Comparison of ENCODE assay signal across 30 cellular contexts in the genomic region with DNA sequence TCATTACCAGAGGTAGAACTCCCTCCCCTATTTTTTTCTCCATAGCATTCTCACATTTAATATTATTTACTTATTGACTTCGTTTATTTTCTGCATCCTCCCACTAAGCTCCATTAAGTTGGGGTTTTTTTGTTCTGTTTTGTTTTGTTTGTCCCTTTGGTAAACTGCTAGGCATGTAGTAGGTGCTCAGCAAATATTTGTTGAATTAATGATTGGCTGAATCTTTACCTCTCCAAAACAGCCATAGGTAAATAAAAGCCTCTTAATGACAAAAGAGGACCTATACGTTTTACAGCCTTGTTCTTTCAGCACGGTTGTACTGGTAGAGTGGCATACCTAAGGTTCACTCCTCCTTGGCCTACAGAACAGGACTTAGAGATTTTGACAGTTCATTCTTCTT.
"Had no signal": no experiment of that assay in that cellular context is flagged by ENCODE, and none has a peak within 500 bp of the region (broad histone marks: within the 10 kb centered on the region; RNA-seq: fewer than 3 reads in every experiment).

No MANE protein-coding gene starts in this region.

- H3K4me3 Mint-ChIP-seq: immature natural killer cell; naive thymus-derived CD8-positive, alpha-beta T cell; nephron; neural crest cell; stimulated activated effector memory CD8-positive, alpha-beta T cell treated with anti-CD3 and anti-CD28 coated beads, Interleukin-12 subunit alpha, Interleukin-12 subunit beta, amount 100 ng/mL, for 72 hours; stimulated activated naive CD8-positive, alpha-beta T cell treated with anti-CD3 and anti-CD28 coated beads, Interleukin-15, Interleukin-2, amounts not matched to agents 100 ng/mL and 50 ng/mL, for 24 hours; type B pancreatic cell had no signal

- H3K27ac ChIP-seq: left lung, lower lobe of right lung, pancreas, prostate gland, sigmoid colon, spleen, suprapubic skin, thoracic aorta, tibial nerve, uterus had no signal

- H3K4me3 ChIP-seq: left lung, lower lobe of right lung, pancreas, prostate gland, sigmoid colon, spleen, suprapubic skin, thoracic aorta, tibial nerve, uterus had no signal

- H3K27ac Mint-ChIP-seq: immature natural killer cell; naive thymus-derived CD8-positive, alpha-beta T cell; nephron; stimulated activated effector memory CD8-positive, alpha-beta T cell treated with anti-CD3 and anti-CD28 coated beads, Interleukin-12 subunit alpha, Interleukin-12 subunit beta, amount 100 ng/mL, for 72 hours; stimulated activated naive CD8-positive, alpha-beta T cell treated with anti-CD3 and anti-CD28 coated beads, Interleukin-15, Interleukin-2, amounts not matched to agents 100 ng/mL and 50 ng/mL, for 24 hours; type B pancreatic cell had no signal

- H3K9me3 ChIP-seq: left lung, lower lobe of right lung, pancreas, prostate gland, suprapubic skin, thoracic aorta, tibial nerve, uterus had no signal

- H3K27me3 Mint-ChIP-seq: naive thymus-derived CD8-positive, alpha-beta T cell; stimulated activated naive CD8-positive, alpha-beta T cell treated with anti-CD3 and anti-CD28 coated beads, Interleukin-15, Interleukin-2, amounts not matched to agents 100 ng/mL and 50 ng/mL, for 24 hours; type B pancreatic cell had no signal

- H3K4me1 Mint-ChIP-seq: nephron had no signal

- DNase-seq: hypothalamus; immature natural killer cell; kidney; left colon; left lung; lower lobe of right lung; mammary epithelial cell; mesenchymal stem cell; naive thymus-derived CD8-positive, alpha-beta T cell; nucleus accumbens; pancreas; posterior cingulate gyrus; retina; right cardiac atrium; sigmoid colon; small intestine; spleen; stimulated activated CD4-positive, alpha-beta T cell treated with anti-CD3 and anti-CD28 coated beads, Interleukin-4, amount 100 ng/mL, for 24 hours; stimulated activated naive CD4-positive, alpha-beta T cell; uterus had no signal

- H3K36me3 ChIP-seq: pancreas, prostate gland, thoracic aorta, uterus had no signal

- H3K4me1 ChIP-seq: left lung, lower lobe of right lung, pancreas, prostate gland, sigmoid colon, spleen, suprapubic skin, tibial nerve, uterus had no signal

- FAIRE-seq: islet of Langerhans, kidney, pancreas, small intestine had no signal

- H3K27me3 ChIP-seq: left lung, pancreas, sigmoid colon, spleen, suprapubic skin, tibial nerve, uterus had no signal

- ATAC-seq: left colon; left lung; lower lobe of right lung; naive thymus-derived CD8-positive, alpha-beta T cell; pancreas; right cardiac atrium; stimulated activated effector memory CD8-positive, alpha-beta T cell treated with anti-CD3 and anti-CD28 coated beads, Interleukin-12 subunit alpha, Interleukin-12 subunit beta, amount 100 ng/mL, for 72 hours had no signal
